ENCODE assay signal across 28 cellular contexts in genomic region chr19:30115947-30116346, GRCh38.
"Had no signal": no experiment of that assay in that cellular context is flagged by ENCODE, and none has a peak within 500 bp of the region (broad histone marks: within the 10 kb centered on the region; RNA-seq: fewer than 3 reads in every experiment).

No MANE protein-coding gene starts in this region.

- DNase-seq: hypothalamus; immature natural killer cell; kidney; left colon; left lung; lower lobe of right lung; mammary epithelial cell; mesenchymal stem cell; occipital lobe; stimulated activated CD4-positive, alpha-beta T cell treated with anti-CD3 and anti-CD28 coated beads, Interleukin-12 subunit alpha, Interleukin-12 subunit beta, amount 100 ng/mL, for 4 hours; stimulated activated CD4-positive, alpha-beta T cell treated with anti-CD3 and anti-CD28 coated beads, Interleukin-15, amount 100 ng/mL, for 24 hours; stimulated activated CD4-positive, alpha-beta T cell treated with anti-CD3 and anti-CD28 coated beads, Interleukin-2, amount 100 ng/mL, for 24 hours; stimulated activated CD4-positive, alpha-beta T cell treated with anti-CD3 and anti-CD28 coated beads, Interleukin-4, amount 100 ng/mL, for 1 hour; stimulated activated naive B cell treated with anti-CD40 and anti-IgM and Interleukin-4, amounts not matched to agents 10 μg/mL and 1 μg/mL and 100 μg/mL, for 72 hours; stimulated activated naive CD8-positive, alpha-beta T cell treated with anti-CD3 and anti-CD28 coated beads, Interleukin-15, Interleukin-2, amounts not matched to agents 100 U/mL and 50 U/mL, for 24 hours; stomach; testis; thyroid gland; transverse colon; upper lobe of left lung had no signal

- ATAC-seq: left colon; left lung; lower lobe of right lung; naive thymus-derived CD8-positive, alpha-beta T cell; sciatic nerve; stimulated activated naive B cell treated with anti-CD40 and anti-IgM and Interleukin-4, amounts not matched to agents 10 μg/mL and 1 μg/mL and 100 μg/mL, for 72 hours; stimulated activated naive CD8-positive, alpha-beta T cell treated with anti-CD3 and anti-CD28 coated beads, Interleukin-15, Interleukin-2, amounts not matched to agents 100 U/mL and 50 U/mL, for 24 hours had no signal

- H3K27ac ChIP-seq: left lung, lower lobe of right lung, neutrophil, parathyroid adenoma, right atrium auricular region, skin epidermis, stomach, testis, thyroid gland, transverse colon, upper lobe of left lung, vagina had no signal

- H3K36me3 ChIP-seq: left lung, lower lobe of right lung, neutrophil, right atrium auricular region, stomach, thyroid gland, transverse colon, upper lobe of left lung, vagina had no signal

- FAIRE-seq: islet of Langerhans, kidney had no signal

- H3K9me3 ChIP-seq: left lung, lower lobe of right lung, neutrophil, right atrium auricular region, stomach, testis, thyroid gland, transverse colon, upper lobe of left lung, vagina had no signal

- H3K4me3 ChIP-seq: left lung, lower lobe of right lung, right atrium auricular region, skin epidermis, stomach, testis, thyroid gland, transverse colon, upper lobe of left lung, vagina had no signal

- H2AFZ ChIP-seq: parathyroid adenoma had no signal

- H3K4me1 ChIP-seq: left lung, lower lobe of right lung, parathyroid adenoma, right atrium auricular region, stomach, testis, thyroid gland, transverse colon, upper lobe of left lung, vagina had no signal

- H3K9ac ChIP-seq: parathyroid adenoma had no signal

- H3K79me2 ChIP-seq: parathyroid adenoma had no signal

- H3K27me3 ChIP-seq: neutrophil, right atrium auricular region, testis, thyroid gland, transverse colon, upper lobe of left lung, vagina had no signal
